In genomic region chr10:11153245-11153644, GRCh38 we compare ENCODE assay signal across 15 cellular contexts.
A peak's percentile ranks its signal among the peaks of the same experiment; 100 is the strongest.
DNase-seq lines count a peak whose midpoint lies in the region; ATAC-seq lines count a peak whose summit lies in the region.
"Had no signal": no experiment of that assay in that cellular context is flagged by ENCODE, and none has a peak within 500 bp of the region (broad histone marks: within the 10 kb centered on the region; RNA-seq: fewer than 3 reads in every experiment).

No MANE protein-coding gene starts in this region.

- no peaks in the 10 kb centered on the region for H3K36me3 ChIP-seq in effector memory CD4-positive, alpha-beta T cell (ENCODE audit: control insufficient read depth, insufficient read depth, low read length)
- H3K36me3 ChIP-seq: BE2C had no signal

- no peak for DNase-seq in activated naive CD4-positive, alpha-beta T cell (lab: John Stamatoyannopoulos, UW)
- DNase-seq in T-cell (no peak), NCI-H2107 treated with DMSO at 0.1 percent for 48 hours (lab: John Stamatoyannopoulos, UW; ENCODE audit: unreplicated experiment) (no peak)
- no peak for DNase-seq in effector memory CD4-positive, alpha-beta T cell
- no peak for DNase-seq in stimulated activated naive CD4-positive, alpha-beta T cell treated with Interleukin-2 at 50 U/mL for 16 hours (lab: John Stamatoyannopoulos, UW)
- DNase-seq: BE2C, KG1, NCI-H1417, NCI-H1930, NCI-H526 treated with DMSO at 0.1 percent for 48 hours, SJCRH30 had no signal

- peak overlapping the region; percentile 68 for H3K27ac Mint-ChIP-seq in activated naive CD4-positive, alpha-beta T cell treated with anti-CD3 and anti-CD28 coated beads, Interleukin-2, amount 50 U/mL, for 24 hours
- H3K27ac Mint-ChIP-seq in T-cell: peak overlapping the region; percentile 96 to 98

- CTCF ChIA-PET in T-cell (lab: Charles Lee): interaction anchor here in 1 of 2 donors (0.9 to 2.2 kb wide), 3 partner anchors 10 to 40 kb away, joined by 3 to 8 read pairs (median 6); no protein-coding TSS in a partner anchor

- no peak for ATAC-seq in T-cell (replicated peaks in 1 of 4)
- no peak for ATAC-seq in GM18868 (IDR thresholded peaks at IDR 0.05; ENCODE audit: unreplicated experiment)
- ATAC-seq: HepG2, Panc1 had no signal

- H3K4me3 Mint-ChIP-seq in activated naive CD4-positive, alpha-beta T cell treated with anti-CD3 and anti-CD28 coated beads, Interleukin-2, amount 50 U/mL, for 24 hours: peak overlapping the region; percentile 12
- peak overlapping the region in 1 of 3 donors; percentile 75 for H3K4me3 Mint-ChIP-seq in T-cell

- H3K9me3 Mint-ChIP-seq in activated naive CD4-positive, alpha-beta T cell treated with anti-CD3 and anti-CD28 coated beads, Interleukin-2, amount 50 U/mL, for 24 hours: no peaks in the 10 kb centered on the region
- H3K9me3 Mint-ChIP-seq in T-cell: no peaks in the 10 kb centered on the region

- H3K27me3 ChIP-seq in effector memory CD4-positive, alpha-beta T cell (replicated peaks; ENCODE audit: control insufficient read depth, insufficient read depth, low read length, poor library complexity, severe bottlenecking): no peaks in the 10 kb centered on the region
- H3K27me3 ChIP-seq: BE2C, SJCRH30 had no signal

- H3K4me1 Mint-ChIP-seq in activated naive CD4-positive, alpha-beta T cell treated with anti-CD3 and anti-CD28 coated beads, Interleukin-2, amount 50 U/mL, for 24 hours: peaks cover 97% of the 10 kb centered on the region
- peaks cover 94 to 99% (median 98%) of the 10 kb centered on the region in 3 donors for H3K4me1 Mint-ChIP-seq in T-cell

- no peak overlapping the region for H3K4me3 ChIP-seq in effector memory CD4-positive, alpha-beta T cell (ENCODE audit: insufficient read depth, low read depth, low read length, poor library complexity, severe bottlenecking)
- H3K4me3 ChIP-seq: SJCRH30 had no signal

- H3K9me3 ChIP-seq in effector memory CD4-positive, alpha-beta T cell (ENCODE audit: control insufficient read depth, low read length): no peaks in the 10 kb centered on the region
- H3K9me3 ChIP-seq: BE2C, SJCRH30 had no signal

- H3K27me3 Mint-ChIP-seq in activated naive CD4-positive, alpha-beta T cell treated with anti-CD3 and anti-CD28 coated beads, Interleukin-2, amount 50 U/mL, for 24 hours: no peaks in the 10 kb centered on the region
- H3K27me3 Mint-ChIP-seq in T-cell: no peaks in the 10 kb centered on the region

- H3K4me1 ChIP-seq in effector memory CD4-positive, alpha-beta T cell (ENCODE audit: control insufficient read depth, insufficient read depth, low read length, poor library complexity, severe bottlenecking): peaks cover 74% of the 10 kb centered on the region
- H3K4me1 ChIP-seq: BE2C, SJCRH30 had no signal

- POLR2A ChIA-PET in T-cell (lab: Charles Lee): interaction anchor here (0.9 to 2.2 kb wide), 4 partner anchors 10 to 12 kb away, joined by 3 to 26 read pairs (median 8); no protein-coding TSS in a partner anchor

- no peaks in the 10 kb centered on the region for H3K36me3 Mint-ChIP-seq in activated naive CD4-positive, alpha-beta T cell treated with anti-CD3 and anti-CD28 coated beads, Interleukin-2, amount 50 U/mL, for 24 hours
- H3K36me3 Mint-ChIP-seq in T-cell: no peaks in the 10 kb centered on the region

- H3K27ac ChIP-seq in effector memory CD4-positive, alpha-beta T cell (ENCODE audit: insufficient read depth, low read length, poor library complexity, severe bottlenecking): peak overlapping the region; percentile 94
- H3K27ac ChIP-seq: SJCRH30 had no signal
